In the genomic region with DNA sequence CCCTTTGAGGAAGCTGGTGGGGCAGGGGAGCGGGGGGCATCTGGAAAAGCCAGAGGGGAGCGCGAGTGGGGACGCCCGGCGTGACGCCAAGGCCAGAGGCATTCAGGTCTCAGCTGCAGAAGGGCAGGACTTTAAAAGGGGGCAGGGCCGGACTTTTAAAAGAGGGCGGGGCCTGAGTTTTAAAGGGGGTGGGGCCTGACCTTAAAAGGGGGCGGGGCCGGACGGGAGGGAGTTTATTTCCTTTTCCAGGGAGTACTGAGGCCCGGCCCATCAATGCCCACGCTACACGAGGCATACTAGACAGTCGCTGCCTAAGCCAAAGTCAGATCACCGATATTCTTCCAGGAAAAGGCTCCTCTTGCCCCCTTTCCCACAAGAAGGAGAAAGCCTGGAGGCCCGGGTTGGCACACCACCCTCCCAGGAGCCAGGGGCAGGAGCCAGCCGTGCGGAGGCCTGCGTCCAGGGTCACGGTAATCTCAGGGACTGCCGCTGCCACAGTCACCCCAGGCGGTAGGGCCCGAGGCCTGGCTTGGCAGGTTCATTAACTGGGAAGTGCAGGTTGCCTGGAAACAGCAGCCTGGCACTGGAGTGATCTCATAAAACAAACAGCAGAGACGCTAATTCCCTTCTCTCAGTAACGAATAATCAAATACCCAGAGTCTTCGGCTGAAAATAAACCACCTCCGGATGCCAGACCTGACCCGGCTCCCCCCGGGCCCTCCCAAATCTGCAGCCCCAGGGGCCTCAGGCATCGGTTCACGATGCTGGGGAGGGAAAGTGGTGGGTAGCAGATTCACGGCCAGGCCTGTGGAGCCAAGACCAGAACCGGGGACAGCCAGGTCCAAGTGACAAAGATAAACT, we compare ENCODE assay signal across 9 cellular contexts.
DNase-seq lines count a peak whose midpoint lies in the region; ATAC-seq, FAIRE-seq and TF ChIP-seq lines count a peak whose summit lies in the region.
"Had no signal": no experiment of that assay in that cellular context is flagged by ENCODE, and none has a peak within 500 bp of the region (broad histone marks: within the 10 kb centered on the region; RNA-seq: fewer than 3 reads in every experiment).

No MANE protein-coding gene starts in this region.

- H3K36me3 Mint-ChIP-seq in natural killer cell = no peaks in the 10 kb centered on the region

- peaks cover 0 to 5% of the 10 kb centered on the region in 2 donors for H3K4me1 Mint-ChIP-seq in natural killer cell
- H3K4me1 Mint-ChIP-seq: activated B cell treated with CpG ODN at 0.5 μM for 24 hours had no signal

- TF ChIP-seq POLR2A in K562 (conservative IDR thresholded peaks at IDR 0.05) = no peak
- TF ChIP-seq POLR2A in suprapubic skin (IDR thresholded peaks at IDR 0.05) = no peak

- POLR2A ChIA-PET in K562 (lab: Yijun Ruan, JAX) = interaction anchor here (0.6 kb wide), 1 partner anchor 162 kb away, joined by 3 read pairs; no protein-coding TSS in a partner anchor

- H3K4me3 ChIP-seq in K562 = no peak overlapping the region
- peak overlapping the region; percentile 11 for H3K4me3 ChIP-seq in suprapubic skin

- CTCF ChIA-PET in K562 (lab: Yijun Ruan, JAX; ENCODE audit: low intra/inter-chr PET ratio) = no interaction called here

- ATAC-seq in K562 (peak; percentile 97), natural killer cell (no peak)

- H3K9me3 Mint-ChIP-seq in natural killer cell = no peaks in the 10 kb centered on the region
- H3K9me3 Mint-ChIP-seq: activated B cell treated with CpG ODN at 0.5 μM for 24 hours had no signal

- DNase-seq in COLO829 (ENCODE audit: low spot score) (peak; percentile 34), NCI-H1930 (lab: John Stamatoyannopoulos, UW) (peak; percentile 51 to 69), K562 (ENCODE audit: extremely low read depth in 1 of 4, low spot score in 3 of 4) (peak; percentile 51 to 81 (median 76)), suprapubic skin (ENCODE audit: low spot score in 2 of 2) (peak in 1 of 2 donors; percentile 81), NCI-H187 treated with DMSO at 0.1 percent for 48 hours (lab: John Stamatoyannopoulos, UW) (no peak), natural killer cell (no peak), NOMO-1 treated with DMSO at 0.1 percent for 48 hours (lab: John Stamatoyannopoulos, UW; ENCODE audit: unreplicated experiment) (no peak)
- DNase-seq: activated B cell treated with CpG ODN at 0.5 μM for 24 hours had no signal

- WGBS in K562 (ENCODE audit: insufficient coverage, low coverage, missing lambda C conversion rate) = 37% methylated on average over 17 of the region's 35 CpGs
- WGBS in suprapubic skin = 46% methylated on average over 26 of the region's 35 CpGs

- H3K27ac ChIP-seq in K562 (ENCODE audit: extremely low read depth, low read depth, low read length) (no peak overlapping the region), layer of hippocampus (ENCODE audit: low read depth, low read length) (peak overlapping the region; percentile 82), suprapubic skin (peak overlapping the region; percentile 80)

- no peak overlapping the region for H3K4me2 ChIP-seq in K562 (ENCODE audit: insufficient read depth, low read length)

- 0 out of 2 replicates have a peak, but pooled peaks cover 2% of the 10 kb centered on the region for H4K20me1 ChIP-seq in K562 (replicated peaks; ENCODE audit: control insufficient read depth, insufficient read depth, low read length)

- no peak for TF ChIP-seq CTCF in K562 (IDR thresholded peaks at IDR 0.05 in 2 of 3, conservative IDR thresholded peaks at IDR 0.05 in 1 of 3; ENCODE audit: insufficient read depth in 2 of 3, low read depth in 1 of 3, low read length in 3 of 3)
- no peak for TF ChIP-seq CTCF in suprapubic skin (IDR thresholded peaks at IDR 0.05)
- no peak for TF ChIP-seq CTCF in natural killer cell (IDR thresholded peaks at IDR 0.05)

- H3K27me3 ChIP-seq in K562 (ENCODE audit: control insufficient read depth in 2 of 2, insufficient read depth in 2 of 2, low read length in 2 of 2) (peaks cover 6 to 38% of the 10 kb centered on the region in 2 experiments; a peak in 4 of 5 replicates), layer of hippocampus (ENCODE audit: control insufficient read depth, insufficient read depth, low read length) (no peaks in the 10 kb centered on the region), suprapubic skin (no peaks in the 10 kb centered on the region)

- H3K9ac ChIP-seq in K562 (ENCODE audit: insufficient read depth in 1 of 2, low read depth in 2 of 2, low read length in 2 of 2) = no peak overlapping the region

- no peak overlapping the region for H3K4me3 Mint-ChIP-seq in natural killer cell
- H3K4me3 Mint-ChIP-seq: activated B cell treated with CpG ODN at 0.5 μM for 24 hours had no signal

- H3K4me1 ChIP-seq in K562 (replicated peaks in 1 of 2; ENCODE audit: control insufficient read depth in 2 of 2, insufficient read depth in 2 of 2, low read length in 2 of 2) (peaks cover 0 to 7% of the 10 kb centered on the region in 2 experiments; a peak in 2 of 5 replicates), suprapubic skin (peaks cover 58% of the 10 kb centered on the region)

- no peaks in the 10 kb centered on the region for H3K79me2 ChIP-seq in K562 (ENCODE audit: control insufficient read depth, insufficient read depth, low read length)

- in situ Hi-C loops in K562 (cut with MboI) = no loop called here

- peak overlapping the region; percentile 55; the same call in 1 of the 2 replicates for H2AFZ ChIP-seq in K562 (ENCODE audit: low read depth, low read length)

- no TSS peak for BruUV-seq in K562 (replicated peaks; lab: Mats Ljungman, UMichigan)

- TF ChIP-seq EP300 in K562 (IDR thresholded peaks at IDR 0.05; ENCODE audit: low read length) (no peak), suprapubic skin (IDR thresholded peaks at IDR 0.05) (no peak)

- H3K9me1 ChIP-seq in K562 (ENCODE audit: control insufficient read depth, insufficient read depth, low read length) = no peaks in the 10 kb centered on the region

- no peaks in the 10 kb centered on the region for H3K27me3 Mint-ChIP-seq in natural killer cell (ENCODE audit: low read depth in 2 of 2)
- H3K27me3 Mint-ChIP-seq: activated B cell treated with CpG ODN at 0.5 μM for 24 hours had no signal

- no peaks in the 10 kb centered on the region for H3K36me3 ChIP-seq in K562 (ENCODE audit: control insufficient read depth, insufficient read depth, low read length)
- H3K36me3 ChIP-seq in suprapubic skin = peaks cover 44% of the 10 kb centered on the region

- intact Hi-C loops in K562 (cut with micrococcal nuclease) = no loop called here
- intact Hi-C loops in natural killer cell (cut with micrococcal nuclease) = no loop called here

- FAIRE-seq in K562 (lab: Jason Lieb, UNC) = no peak

- TF ChIP-seq RAD21 in K562 (CRISPR knock-in tag; conservative IDR thresholded peaks at IDR 0.05 in 1 of 2, IDR thresholded peaks at IDR 0.05 in 1 of 2) = no peak

- no peak overlapping the region for H3K27ac Mint-ChIP-seq in natural killer cell
- H3K27ac Mint-ChIP-seq: activated B cell treated with CpG ODN at 0.5 μM for 24 hours had no signal

- H3K9me3 ChIP-seq in K562 (replicated peaks; ENCODE audit: control insufficient read depth, insufficient read depth, low read depth, low read length) (no peaks in the 10 kb centered on the region), suprapubic skin (no peaks in the 10 kb centered on the region)

TF ChIP-seq in K562, 482 proteins besides CTCF, POLR2A, EP300 and RAD21 (continues in another document):
- TF ChIP-seq PHF21A (IDR thresholded peaks at IDR 0.05; ENCODE audit: borderline replicate concordance, low read depth) (no peak), NCOA2 (IDR thresholded peaks at IDR 0.05; ENCODE audit: partially characterized antibody in 2 of 2) (no peak), KAT2B (IDR thresholded peaks at IDR 0.05; ENCODE audit: low read depth, low read length) (no peak), ERF (CRISPR knock-in tag; IDR thresholded peaks at IDR 0.05) (no peak), WHSC1 (IDR thresholded peaks at IDR 0.05; ENCODE audit: low read length) (no peak)
- TF ChIP-seq, protein P1, sequence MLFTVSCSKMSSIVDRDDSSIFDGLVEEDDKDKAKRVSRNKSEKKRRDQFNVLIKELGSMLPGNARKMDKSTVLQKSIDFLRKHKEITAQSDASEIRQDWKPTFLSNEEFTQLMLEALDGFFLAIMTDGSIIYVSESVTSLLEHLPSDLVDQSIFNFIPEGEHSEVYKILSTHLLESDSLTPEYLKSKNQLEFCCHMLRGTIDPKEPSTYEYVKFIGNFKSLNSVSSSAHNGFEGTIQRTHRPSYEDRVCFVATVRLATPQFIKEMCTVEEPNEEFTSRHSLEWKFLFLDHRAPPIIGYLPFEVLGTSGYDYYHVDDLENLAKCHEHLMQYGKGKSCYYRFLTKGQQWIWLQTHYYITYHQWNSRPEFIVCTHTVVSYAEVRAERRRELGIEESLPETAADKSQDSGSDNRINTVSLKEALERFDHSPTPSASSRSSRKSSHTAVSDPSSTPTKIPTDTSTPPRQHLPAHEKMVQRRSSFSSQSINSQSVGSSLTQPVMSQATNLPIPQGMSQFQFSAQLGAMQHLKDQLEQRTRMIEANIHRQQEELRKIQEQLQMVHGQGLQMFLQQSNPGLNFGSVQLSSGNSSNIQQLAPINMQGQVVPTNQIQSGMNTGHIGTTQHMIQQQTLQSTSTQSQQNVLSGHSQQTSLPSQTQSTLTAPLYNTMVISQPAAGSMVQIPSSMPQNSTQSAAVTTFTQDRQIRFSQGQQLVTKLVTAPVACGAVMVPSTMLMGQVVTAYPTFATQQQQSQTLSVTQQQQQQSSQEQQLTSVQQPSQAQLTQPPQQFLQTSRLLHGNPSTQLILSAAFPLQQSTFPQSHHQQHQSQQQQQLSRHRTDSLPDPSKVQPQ (CRISPR knock-in tag; IDR thresholded peaks at IDR 0.05; ENCODE audit: borderline replicate concordance) = no peak
- TF ChIP-seq, protein P2, sequence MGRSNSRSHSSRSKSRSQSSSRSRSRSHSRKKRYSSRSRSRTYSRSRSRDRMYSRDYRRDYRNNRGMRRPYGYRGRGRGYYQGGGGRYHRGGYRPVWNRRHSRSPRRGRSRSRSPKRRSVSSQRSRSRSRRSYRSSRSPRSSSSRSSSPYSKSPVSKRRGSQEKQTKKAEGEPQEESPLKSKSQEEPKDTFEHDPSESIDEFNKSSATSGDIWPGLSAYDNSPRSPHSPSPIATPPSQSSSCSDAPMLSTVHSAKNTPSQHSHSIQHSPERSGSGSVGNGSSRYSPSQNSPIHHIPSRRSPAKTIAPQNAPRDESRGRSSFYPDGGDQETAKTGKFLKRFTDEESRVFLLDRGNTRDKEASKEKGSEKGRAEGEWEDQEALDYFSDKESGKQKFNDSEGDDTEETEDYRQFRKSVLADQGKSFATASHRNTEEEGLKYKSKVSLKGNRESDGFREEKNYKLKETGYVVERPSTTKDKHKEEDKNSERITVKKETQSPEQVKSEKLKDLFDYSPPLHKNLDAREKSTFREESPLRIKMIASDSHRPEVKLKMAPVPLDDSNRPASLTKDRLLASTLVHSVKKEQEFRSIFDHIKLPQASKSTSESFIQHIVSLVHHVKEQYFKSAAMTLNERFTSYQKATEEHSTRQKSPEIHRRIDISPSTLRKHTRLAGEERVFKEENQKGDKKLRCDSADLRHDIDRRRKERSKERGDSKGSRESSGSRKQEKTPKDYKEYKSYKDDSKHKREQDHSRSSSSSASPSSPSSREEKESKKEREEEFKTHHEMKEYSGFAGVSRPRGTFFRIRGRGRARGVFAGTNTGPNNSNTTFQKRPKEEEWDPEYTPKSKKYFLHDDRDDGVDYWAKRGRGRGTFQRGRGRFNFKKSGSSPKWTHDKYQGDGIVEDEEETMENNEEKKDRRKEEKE (IDR thresholded peaks at IDR 0.05; ENCODE audit: borderline replicate concordance in 1 of 2, control insufficient read depth in 1 of 2, low read depth in 2 of 2, low read length in 1 of 2) = no peak

Comparison
In these comparisons a context has a peak if more than half of its experiments do, and no peak if none do; other contexts are left out.
1. DNase-seq: peak in COLO829 (single experiment), NCI-H1930 (2 of 2) and K562 (4 of 4); none in NCI-H187 treated with DMSO at 0.1 percent for 48 hours (single experiment), natural killer cell (single experiment) and NOMO-1 treated with DMSO at 0.1 percent for 48 hours (single experiment).